ENCODE assay signal across 19 cellular contexts in genomic region chr9:116798521-116798920, GRCh38.
"Had no signal": no experiment of that assay in that cellular context is flagged by ENCODE, and none has a peak within 500 bp of the region (broad histone marks: within the 10 kb centered on the region; RNA-seq: fewer than 3 reads in every experiment).

No MANE protein-coding gene starts in this region.

- H3K9me3 Mint-ChIP-seq: dendritic cell treated with granulocyte-macrophage colony-stimulating factor and Interleukin-4, amounts not matched to agents 40 ng/mL and 50 ng/mL, for 4 days; mesothelial cell of epicardium had no signal

- ATAC-seq: effector memory CD8-positive, alpha-beta T cell; foreskin keratinocyte; gastroesophageal sphincter; heart right ventricle; left cardiac atrium; left lung; left ventricle myocardium superior; lower lobe of right lung; mucosa of descending colon had no signal

- H3K27ac Mint-ChIP-seq: dendritic cell treated with granulocyte-macrophage colony-stimulating factor and Interleukin-4, amounts not matched to agents 40 ng/mL and 50 ng/mL, for 4 days; effector memory CD8-positive, alpha-beta T cell; endodermal cell; mesothelial cell of epicardium; naive B cell had no signal

- H3K36me3 Mint-ChIP-seq: mesothelial cell of epicardium, naive B cell had no signal

- H3K4me3 Mint-ChIP-seq: dendritic cell treated with granulocyte-macrophage colony-stimulating factor and Interleukin-4, amounts not matched to agents 40 ng/mL and 50 ng/mL, for 4 days; effector memory CD8-positive, alpha-beta T cell; endodermal cell; mesothelial cell of epicardium; naive B cell had no signal

- DNase-seq: colonic mucosa; cortex of kidney; effector CD8-positive, alpha-beta T cell; effector memory CD8-positive, alpha-beta T cell; endodermal cell; foreskin keratinocyte; head of caudate nucleus; heart right ventricle; hippocampal formation; left cardiac atrium; left lung; left ventricle myocardium superior; lower lobe of right lung; mesenchymal stem cell; mucosa of descending colon; naive B cell had no signal
